1 cellular context compared by ENCODE assay signal in genomic region chr21:33969600-33969999, GRCh38.
TF ChIP-seq lines count a peak whose summit lies in the region.

No MANE protein-coding gene starts in this region.

TF ChIP-seq in K562, 482 proteins besides CTCF, POLR2A, EP300 and RAD21:
- TF ChIP-seq FOXA1 (IDR thresholded peaks at IDR 0.05; ENCODE audit: borderline replicate concordance) (no peak), CBX1 (IDR thresholded peaks at IDR 0.05; ENCODE audit: low read depth) (no peak), ZSCAN29 (IDR thresholded peaks at IDR 0.05) (no peak), CHD2 (IDR thresholded peaks at IDR 0.05; ENCODE audit: low read depth, low read length) (no peak), ZNF695 (CRISPR knock-in tag; IDR thresholded peaks at IDR 0.05) (no peak), ZBTB11 (CRISPR knock-in tag; IDR thresholded peaks at IDR 0.05) (no peak)
